24 cellular contexts compared by ENCODE assay signal in genomic region chr1:36735436-36735835, GRCh38.
"Had no signal": no experiment of that assay in that cellular context is flagged by ENCODE, and none has a peak within 500 bp of the region (broad histone marks: within the 10 kb centered on the region; RNA-seq: fewer than 3 reads in every experiment).

No MANE protein-coding gene starts in this region.

- H3K36me3 ChIP-seq: SJSA1 had no signal

- H3K27ac Mint-ChIP-seq: IgD-negative memory B cell had no signal

- H3K9me3 ChIP-seq: SJSA1 had no signal

- H3K4me2 ChIP-seq: KMS-11 had no signal

- H3K4me3 Mint-ChIP-seq: IgD-negative memory B cell had no signal

- DNase-seq: Kasumi-1, NCI-H1092, NCI-H1105 treated with DMSO at 0.1 percent for 48 hours, NCI-H1417 treated with DMSO at 0.1 percent for 48 hours, NCI-H146, NCI-H1694 treated with DMSO at 0.1 percent for 48 hours, NCI-H1930, NCI-H2081, NCI-H2107, NCI-H2227 treated with DMSO at 0.1 percent for 48 hours, NCI-H446, NCI-H510A, NCI-H524 treated with DMSO at 0.1 percent for 48 hours, NCI-H69, NCI-H774, Right ventricle myocardium superior, SIG-M5, SW 1271 had no signal

- H3K4me3 ChIP-seq: K562, SJSA1, SK-N-MC had no signal

- H3K36me3 Mint-ChIP-seq: IgD-negative memory B cell had no signal

- H3K4me1 Mint-ChIP-seq: IgD-negative memory B cell had no signal

- H3K27ac ChIP-seq: HL-60, KMS-11, SJSA1 had no signal

- H3K4me1 ChIP-seq: SJSA1 had no signal

- H3K9ac ChIP-seq: KMS-11 had no signal
